Comparison of ENCODE assay signal across 19 cellular contexts in the genomic region with DNA sequence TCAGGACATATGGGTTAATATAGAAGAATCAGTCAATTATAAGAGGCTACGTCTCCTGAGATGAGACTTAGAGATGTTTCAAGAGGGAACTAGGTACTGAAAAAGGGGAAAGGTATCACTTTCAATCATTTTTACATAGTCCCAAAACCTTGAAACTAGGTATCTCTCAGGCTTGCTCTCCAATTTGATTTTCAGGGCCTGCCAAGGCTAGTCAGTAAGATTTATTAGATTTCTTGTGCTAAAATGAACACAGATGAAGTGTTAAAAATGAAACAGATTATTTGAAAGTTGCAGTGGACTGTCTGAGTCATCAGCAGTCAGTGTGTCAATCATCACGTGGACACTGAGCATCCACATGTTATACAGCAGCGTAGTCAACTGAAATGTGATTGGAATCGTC.
"Had no signal": no experiment of that assay in that cellular context is flagged by ENCODE, and none has a peak within 500 bp of the region (broad histone marks: within the 10 kb centered on the region; RNA-seq: fewer than 3 reads in every experiment).

No MANE protein-coding gene starts in this region.

- ATAC-seq: body of pancreas, esophagus mucosa, left lung had no signal

- H3K4me1 ChIP-seq: body of pancreas, left lung, parathyroid adenoma, sigmoid colon, spleen, stomach, testis, upper lobe of left lung had no signal

- H3K27ac ChIP-seq: body of pancreas, hepatocyte, left lung, parathyroid adenoma, sigmoid colon, spleen, stomach, testis, upper lobe of left lung had no signal

- H3K9me3 ChIP-seq: body of pancreas, testis, upper lobe of left lung had no signal

- H3K27me3 ChIP-seq: body of pancreas, hepatocyte, left lung, sigmoid colon, spleen, stomach, testis, upper lobe of left lung had no signal

- H2AFZ ChIP-seq: hepatocyte, parathyroid adenoma had no signal

- H3K79me2 ChIP-seq: hepatocyte, parathyroid adenoma had no signal

- H3K36me3 ChIP-seq: left lung, sigmoid colon, spleen, stomach, upper lobe of left lung had no signal

- H3K9ac ChIP-seq: parathyroid adenoma had no signal

- H3K4me2 ChIP-seq: hepatocyte had no signal

- H3K4me3 ChIP-seq: body of pancreas, hepatocyte, left lung, sigmoid colon, spleen, stomach, testis, upper lobe of left lung had no signal

- DNase-seq: activated CD4-positive, alpha-beta T cell treated with anti-CD3 and anti-CD28 coated beads, Interleukin-2, amount 10 ng/mL, durations not matched to agents 24 days and 14 days; activated CD4-positive, CD25-positive, alpha-beta regulatory T cell; activated CD8-positive, alpha-beta memory T cell treated with anti-CD3 and anti-CD28 coated beads for 24 hours; activated gamma-delta T cell treated with Interleukin-2 at 50 U/mL for 16 hours; activated naive CD8-positive, alpha-beta T cell treated with anti-CD3 and anti-CD28 coated beads for 36 hours; amygdala; body of pancreas; caudate nucleus; kidney; left lung; naive B cell; sigmoid colon; spleen; stomach; testis; upper lobe of left lung had no signal
